ENCODE assay signal across 18 cellular contexts in genomic region chr2:133130548-133131246, GRCh38.
A peak's percentile ranks its signal among the peaks of the same experiment; 100 is the strongest.
DNase-seq lines count a peak whose midpoint lies in the region; ATAC-seq and TF ChIP-seq lines count a peak whose summit lies in the region.
"Had no signal": no experiment of that assay in that cellular context is flagged by ENCODE, and none has a peak within 500 bp of the region (broad histone marks: within the 10 kb centered on the region; RNA-seq: fewer than 3 reads in every experiment).

No MANE protein-coding gene starts in this region.

- no peaks in the 10 kb centered on the region for H3K36me3 Mint-ChIP-seq in dendritic cell treated with granulocyte-macrophage colony-stimulating factor and Interleukin-4, amounts not matched to agents 40 ng/mL and 50 ng/mL, for 4 days (ENCODE audit: low read depth)
- H3K36me3 Mint-ChIP-seq: memory B cell had no signal

- no peak for DNase-seq in SK-N-SH
- peak; percentile 22 for DNase-seq in NCI-H460 (ENCODE audit: extremely low read depth, low read depth)
- peak; percentile 5 for DNase-seq in stromal cell of bone marrow (ENCODE audit: low read depth)
- DNase-seq in NCI-H1105 (lab: John Stamatoyannopoulos, UW), result no peak
- no peak for DNase-seq in stimulated activated CD4-positive, alpha-beta T cell treated with anti-CD3 and anti-CD28 coated beads, Interleukin-4, amount 100 ng/mL, for 1 hour
- no peak for DNase-seq in stimulated activated naive CD8-positive, alpha-beta T cell treated with anti-CD3 and anti-CD28 coated beads, Interleukin-15, amount 100 ng/mL, for 72 hours
- DNase-seq: activated CD4-positive, alpha-beta T cell treated with anti-CD3 and anti-CD28 coated beads for 4 hours; activated T-cell treated with anti-CD3 and anti-CD28 coated beads, Interleukin-2, amount 50 U/mL, for 1 hour; adrenal gland; Caco-2; colonic mucosa; NCI-H1417; NCI-H226; stimulated activated naive CD8-positive, alpha-beta T cell treated with anti-CD3 and anti-CD28 coated beads, Interleukin-15, Interleukin-2, amounts not matched to agents 100 U/mL and 50 U/mL, for 24 hours had no signal

- no peak for TF ChIP-seq EP300 in SK-N-SH (IDR thresholded peaks at IDR 0.05; ENCODE audit: borderline replicate concordance in 1 of 2, low read depth in 1 of 2, low read length in 1 of 2)

- H3K36me3 ChIP-seq in SK-N-SH (replicated peaks in 1 of 2; ENCODE audit: control insufficient read depth in 1 of 2, insufficient read depth in 2 of 2, low read length in 1 of 2), result no peaks in the 10 kb centered on the region
- H3K36me3 ChIP-seq: adrenal gland, colonic mucosa, neutrophil had no signal

- CTCF ChIA-PET in SK-N-SH (lab: Yijun Ruan, JAX), result interaction anchor here (0.9 to 2.0 kb wide), 3 partner anchors 12 to 480 kb away, joined by 3 to 6 read pairs (median 3); no protein-coding TSS in a partner anchor

- intact Hi-C loops in dendritic cell treated with granulocyte-macrophage colony-stimulating factor and Interleukin-4, amounts not matched to agents 40 ng/mL and 50 ng/mL, for 4 days (cut with micrococcal nuclease), result no loop called here

- POLR2A ChIA-PET in SK-N-SH (lab: Yijun Ruan, JAX), result no interaction called here

- no peaks in the 10 kb centered on the region for H3K9me3 Mint-ChIP-seq in dendritic cell treated with granulocyte-macrophage colony-stimulating factor and Interleukin-4, amounts not matched to agents 40 ng/mL and 50 ng/mL, for 4 days
- peaks cover 0 to 21% of the 10 kb centered on the region in 2 donors for H3K9me3 Mint-ChIP-seq in stimulated activated naive CD8-positive, alpha-beta T cell treated with anti-CD3 and anti-CD28 coated beads, Interleukin-15, amount 100 ng/mL, for 72 hours
- H3K9me3 Mint-ChIP-seq: memory B cell had no signal

- no peaks in the 10 kb centered on the region for H3K27me3 Mint-ChIP-seq in dendritic cell treated with granulocyte-macrophage colony-stimulating factor and Interleukin-4, amounts not matched to agents 40 ng/mL and 50 ng/mL, for 4 days
- no peaks in the 10 kb centered on the region for H3K27me3 Mint-ChIP-seq in stimulated activated naive CD8-positive, alpha-beta T cell treated with anti-CD3 and anti-CD28 coated beads, Interleukin-15, amount 100 ng/mL, for 72 hours

- no peaks in the 10 kb centered on the region for H4K20me1 ChIP-seq in SK-N-SH (ENCODE audit: insufficient read depth)

- WGBS in SK-N-SH (ENCODE audit: low lambda C conversion rate), result 44% methylated on average over 3 of the region's 3 CpGs

- H3K9ac ChIP-seq in SK-N-SH, result no peak overlapping the region

- no peak for TF ChIP-seq RAD21 in SK-N-SH (IDR thresholded peaks at IDR 0.05; ENCODE audit: low read length)

- H3K4me3 Mint-ChIP-seq in dendritic cell treated with granulocyte-macrophage colony-stimulating factor and Interleukin-4, amounts not matched to agents 40 ng/mL and 50 ng/mL, for 4 days, result no peak overlapping the region
- no peak overlapping the region for H3K4me3 Mint-ChIP-seq in stimulated activated naive CD8-positive, alpha-beta T cell treated with anti-CD3 and anti-CD28 coated beads, Interleukin-15, amount 100 ng/mL, for 72 hours
- H3K4me3 Mint-ChIP-seq: memory B cell had no signal

- no peak overlapping the region for H2AFZ ChIP-seq in SK-N-SH (ENCODE audit: low read depth)

- TF ChIP-seq CTCF in SK-N-SH (IDR thresholded peaks at IDR 0.05), result no peak

- H3K27ac Mint-ChIP-seq in dendritic cell treated with granulocyte-macrophage colony-stimulating factor and Interleukin-4, amounts not matched to agents 40 ng/mL and 50 ng/mL, for 4 days, result peak overlapping the region; percentile 30
- no peak overlapping the region for H3K27ac Mint-ChIP-seq in stimulated activated naive CD8-positive, alpha-beta T cell treated with anti-CD3 and anti-CD28 coated beads, Interleukin-15, amount 100 ng/mL, for 72 hours
- H3K27ac Mint-ChIP-seq: memory B cell had no signal

- H3K4me2 ChIP-seq in SK-N-SH, result no peak overlapping the region

- no peaks in the 10 kb centered on the region for H3K9me3 ChIP-seq in SK-N-SH
- H3K9me3 ChIP-seq: adrenal gland, Caco-2, colonic mucosa, neutrophil had no signal

- ATAC-seq in SK-N-SH treated with all-trans-retinoic acid at 6 μM for 48 hours, result peak; percentile 56
- no peak for ATAC-seq in stimulated activated naive CD8-positive, alpha-beta T cell treated with anti-CD3 and anti-CD28 coated beads, Interleukin-15, amount 100 ng/mL, for 72 hours
- ATAC-seq: stimulated activated naive CD8-positive, alpha-beta T cell treated with anti-CD3 and anti-CD28 coated beads, Interleukin-15, Interleukin-2, amounts not matched to agents 100 U/mL and 50 U/mL, for 24 hours had no signal

- no peaks in the 10 kb centered on the region for H3K27me3 ChIP-seq in SK-N-SH (ENCODE audit: insufficient read depth)
- H3K27me3 ChIP-seq: adrenal gland, colonic mucosa, neutrophil had no signal

- no peaks in the 10 kb centered on the region for H3F3A ChIP-seq in SK-N-SH (replicated peaks; ENCODE audit: insufficient read depth)

- no peaks in the 10 kb centered on the region for H3K79me2 ChIP-seq in SK-N-SH (ENCODE audit: insufficient read depth)

- H3K4me1 ChIP-seq in SK-N-SH (ENCODE audit: control insufficient read depth in 1 of 2, insufficient read depth in 2 of 2, low read depth in 1 of 2, low read length in 1 of 2), result no peaks in the 10 kb centered on the region; a peak in 1 of 4 replicates
- H3K4me1 ChIP-seq: adrenal gland, Caco-2, colonic mucosa had no signal

- no peaks in the 10 kb centered on the region for H3K9me2 ChIP-seq in SK-N-SH

- H3K4me1 Mint-ChIP-seq in dendritic cell treated with granulocyte-macrophage colony-stimulating factor and Interleukin-4, amounts not matched to agents 40 ng/mL and 50 ng/mL, for 4 days (ENCODE audit: low read depth), result no peaks in the 10 kb centered on the region
- no peaks in the 10 kb centered on the region for H3K4me1 Mint-ChIP-seq in stimulated activated naive CD8-positive, alpha-beta T cell treated with anti-CD3 and anti-CD28 coated beads, Interleukin-15, amount 100 ng/mL, for 72 hours

- H3K27ac ChIP-seq in SK-N-SH (ENCODE audit: low read depth in 2 of 2, low read length in 1 of 2), result no peak overlapping the region
- H3K27ac ChIP-seq: colonic mucosa, neutrophil had no signal

- H3K4me3 ChIP-seq in SK-N-SH (ENCODE audit: low read depth in 2 of 2, low read length in 1 of 2), result no peak overlapping the region
- H3K4me3 ChIP-seq: adrenal gland, colonic mucosa had no signal

TF ChIP-seq in SK-N-SH treated with all-trans-retinoic acid at 6 μM for 48 hours, 23 proteins besides CTCF, POLR2A, EP300 and RAD21 (continues in another document):
- TF ChIP-seq ZNF70 (CRISPR knock-in tag; IDR thresholded peaks at IDR 0.05) (no peak), ESRRG (CRISPR knock-in tag; IDR thresholded peaks at IDR 0.05) (no peak), RARB (CRISPR knock-in tag; IDR thresholded peaks at IDR 0.05) (no peak), TCF4 (CRISPR knock-in tag; IDR thresholded peaks at IDR 0.05; ENCODE audit: borderline replicate concordance) (no peak), ARNTL (CRISPR knock-in tag; IDR thresholded peaks at IDR 0.05; ENCODE audit: borderline replicate concordance, low read depth) (no peak), ZC3H10 (CRISPR knock-in tag; IDR thresholded peaks at IDR 0.05) (no peak), PPARA (CRISPR knock-in tag; IDR thresholded peaks at IDR 0.05; ENCODE audit: borderline replicate concordance) (no peak), POU6F1 (CRISPR knock-in tag; IDR thresholded peaks at IDR 0.05; ENCODE audit: borderline replicate concordance, low read depth) (no peak)

TF ChIP-seq in SK-N-SH, 30 proteins besides CTCF, POLR2A, EP300 and RAD21 (continues in another document):
- TF ChIP-seq CHD2 (IDR thresholded peaks at IDR 0.05; ENCODE audit: low read length, partially characterized antibody), result no peak
- no peak for TF ChIP-seq TCF12 (IDR thresholded peaks at IDR 0.05)
- no peak for TF ChIP-seq JUND (IDR thresholded peaks at IDR 0.05)
- no peak for TF ChIP-seq RCOR1 (IDR thresholded peaks at IDR 0.05; ENCODE audit: low read length)
- TF ChIP-seq MXI1 (IDR thresholded peaks at IDR 0.05; ENCODE audit: low read depth, low read length), result no peak
- no peak for TF ChIP-seq FOSL2 (IDR thresholded peaks at IDR 0.05; ENCODE audit: borderline replicate concordance, low read depth)
- no peak for TF ChIP-seq FOXJ3 (CRISPR knock-in tag; IDR thresholded peaks at IDR 0.05)
- TF ChIP-seq SMC3 (IDR thresholded peaks at IDR 0.05; ENCODE audit: low read depth, low read length), result no peak
- no peak for TF ChIP-seq EZH2phosphoT487 (IDR thresholded peaks at IDR 0.05; ENCODE audit: borderline replicate concordance, low read depth)
- no peak for TF ChIP-seq IRF3 (IDR thresholded peaks at IDR 0.05; ENCODE audit: low read depth, low read length)
- TF ChIP-seq USF2 (IDR thresholded peaks at IDR 0.05; ENCODE audit: borderline replicate concordance, low read depth, low read length), result no peak
- no peak for TF ChIP-seq RFX5 (IDR thresholded peaks at IDR 0.05; ENCODE audit: low read length)
- TF ChIP-seq NFIC (IDR thresholded peaks at IDR 0.05; ENCODE audit: borderline replicate concordance), result no peak
- no peak for TF ChIP-seq PBX3 (IDR thresholded peaks at IDR 0.05)

Comparison
In these comparisons a context has a peak if more than half of its experiments do, and no peak if none do; other contexts are left out.
1. DNase-seq: peak in NCI-H460 (single experiment) and stromal cell of bone marrow (single experiment); none in SK-N-SH (single experiment), NCI-H1105 (single experiment), stimulated activated CD4-positive, alpha-beta T cell treated with anti-CD3 and anti-CD28 coated beads, Interleukin-4, amount 100 ng/mL, for 1 hour (single experiment) and stimulated activated naive CD8-positive, alpha-beta T cell treated with anti-CD3 and anti-CD28 coated beads, Interleukin-15, amount 100 ng/mL, for 72 hours (0 of 2).